In the genomic region with DNA sequence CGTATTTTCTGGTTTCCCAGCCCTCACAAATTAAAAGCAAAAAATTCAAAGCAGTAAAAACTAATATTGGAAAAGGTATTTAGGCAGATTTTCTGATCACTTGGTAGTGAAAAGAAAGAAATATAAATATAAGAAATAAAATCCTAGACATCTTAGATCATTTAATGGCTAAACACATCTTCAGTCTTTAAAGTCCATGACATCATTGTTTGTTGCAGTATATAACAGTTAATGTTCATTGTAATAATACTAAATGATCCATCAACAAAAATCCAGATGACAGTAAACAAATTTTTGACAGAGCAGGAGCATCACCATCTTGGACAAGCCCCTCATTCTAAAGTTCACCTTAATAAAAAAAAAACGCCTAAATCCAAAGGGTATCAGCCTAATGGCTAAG, we compare ENCODE assay signal across 1 cellular context.
A peak's percentile ranks its signal among the peaks of the same experiment; 100 is the strongest.
TF ChIP-seq lines count a peak whose summit lies in the region.

No MANE protein-coding gene starts in this region.

TF ChIP-seq in HepG2, 621 proteins besides CTCF, POLR2A, EP300 and RAD21:
- TF ChIP-seq ATF7 (IDR thresholded peaks at IDR 0.05) (peak; percentile 63), ATF7 (CRISPR knock-in tag; IDR thresholded peaks at IDR 0.05) (no peak), ZNF558 (CRISPR knock-in tag; IDR thresholded peaks at IDR 0.05; ENCODE audit: borderline replicate concordance) (no peak)
